24 cellular contexts compared by ENCODE assay signal in genomic region chr9:76558465-76558864, GRCh38.
DNase-seq lines count a peak whose midpoint lies in the region; ATAC-seq and TF ChIP-seq lines count a peak whose summit lies in the region.
"Had no signal": no experiment of that assay in that cellular context is flagged by ENCODE, and none has a peak within 500 bp of the region (broad histone marks: within the 10 kb centered on the region; RNA-seq: fewer than 3 reads in every experiment).

No MANE protein-coding gene starts in this region.

- H3K9me2 ChIP-seq in GM23248 (ENCODE audit: insufficient read depth), result no peaks in the 10 kb centered on the region
- no peaks in the 10 kb centered on the region for H3K9me2 ChIP-seq in OCI-LY1 (ENCODE audit: low read depth, low read length)
- no peaks in the 10 kb centered on the region for H3K9me2 ChIP-seq in PC-9 (ENCODE audit: insufficient read depth)

- H3K36me3 ChIP-seq in GM23248 (ENCODE audit: low read depth) (no peaks in the 10 kb centered on the region), OCI-LY1 (ENCODE audit: insufficient read depth, low read length) (no peaks in the 10 kb centered on the region), osteoblast (ENCODE audit: insufficient read depth, low read length) (no peaks in the 10 kb centered on the region), PC-9 (ENCODE audit: low read depth) (no peaks in the 10 kb centered on the region)
- H3K36me3 ChIP-seq: HAP-1 had no signal

- H3K27me3 ChIP-seq in GM23248 (replicated peaks; ENCODE audit: insufficient read depth) (no peaks in the 10 kb centered on the region), OCI-LY1 (ENCODE audit: insufficient read depth, low read length) (no peaks in the 10 kb centered on the region), osteoblast (ENCODE audit: insufficient read depth, low read length) (no peaks in the 10 kb centered on the region), PC-9 (ENCODE audit: insufficient read depth, low read depth) (no peaks in the 10 kb centered on the region)

- peaks cover 41% of the 10 kb centered on the region for H3F3A ChIP-seq in GM23248 (ENCODE audit: insufficient read depth)
- peaks cover 4% of the 10 kb centered on the region; the same call in 1 of the 2 replicates for H3F3A ChIP-seq in OCI-LY1 (ENCODE audit: insufficient read depth, low read length)
- H3F3A ChIP-seq in PC-9 (ENCODE audit: insufficient read depth, low read depth), result no peaks in the 10 kb centered on the region; the same call in 1 of the 2 replicates

- H3K9ac ChIP-seq in GM23248 (no peak overlapping the region), OCI-LY1 (ENCODE audit: low read length) (no peak overlapping the region)

- H3K4me1 ChIP-seq in GM23248 (ENCODE audit: insufficient read depth) (peaks cover 53% of the 10 kb centered on the region), OCI-LY1 (ENCODE audit: insufficient read depth, low read length, severe bottlenecking) (peaks cover 40% of the 10 kb centered on the region), osteoblast (ENCODE audit: insufficient read depth, low read length) (peaks cover 66% of the 10 kb centered on the region), PC-9 (replicated peaks; ENCODE audit: insufficient read depth) (peaks cover 10% of the 10 kb centered on the region; the same call in 1 of the 2 replicates)

- peaks cover 0 to 2% (median 0%) of the 10 kb centered on the region in 3 donors for H3K4me1 Mint-ChIP-seq in T-cell

- no peak for TF ChIP-seq POLR2A in lower leg skin (IDR thresholded peaks at IDR 0.05)

- DNase-seq in GM23248 (no peak), choroid plexus epithelial cell (ENCODE audit: low read depth) (peak; percentile 38), osteoblast (ENCODE audit: insufficient read length, low spot score, missing footprints) (no peak), T-cell (no peak), PC-9 (no peak), lower leg skin (ENCODE audit: low spot score in 2 of 2) (no peak), NCI-H1105 (lab: John Stamatoyannopoulos, UW) (no peak)
- DNase-seq: Calu3; CD8-positive, alpha-beta memory T cell; DMS79 treated with DMSO at 0.1 percent for 48 hours; KG1; MM.1S; NCI-H1417 treated with DMSO at 0.1 percent for 48 hours; NCI-H187; NCI-H2081 treated with DMSO at 0.1 percent for 48 hours; NCI-H2171; NCI-H524; NCI-H82; SHP77 had no signal

- no peak overlapping the region for H3K4me3 Mint-ChIP-seq in T-cell
- H3K4me3 Mint-ChIP-seq: CD8-positive, alpha-beta memory T cell had no signal

- POLR2A ChIA-PET in T-cell (lab: Charles Lee), result no interaction called here
- POLR2A ChIA-PET in PC-9 (lab: Charles Lee; ENCODE audit: unreplicated experiment), result no interaction called here

- H3K27ac Mint-ChIP-seq in T-cell, result no peak overlapping the region
- H3K27ac Mint-ChIP-seq: CD8-positive, alpha-beta memory T cell had no signal

- no peaks in the 10 kb centered on the region for H3K36me3 Mint-ChIP-seq in T-cell
- H3K36me3 Mint-ChIP-seq: CD8-positive, alpha-beta memory T cell had no signal

- CTCF ChIA-PET in T-cell (lab: Charles Lee), result no interaction called here
- CTCF ChIA-PET in PC-9 (lab: Charles Lee), result no interaction called here

- no peaks in the 10 kb centered on the region for H4K20me1 ChIP-seq in GM23248 (ENCODE audit: insufficient read depth)
- no peaks in the 10 kb centered on the region for H4K20me1 ChIP-seq in OCI-LY1 (ENCODE audit: insufficient read depth, low read length)
- no peaks in the 10 kb centered on the region for H4K20me1 ChIP-seq in osteoblast (ENCODE audit: insufficient read depth, low read length)
- H4K20me1 ChIP-seq in PC-9 (ENCODE audit: insufficient read depth), result no peaks in the 10 kb centered on the region

- H3K79me2 ChIP-seq in GM23248 (ENCODE audit: insufficient read depth) (no peaks in the 10 kb centered on the region), OCI-LY1 (ENCODE audit: insufficient read depth, low read length) (no peaks in the 10 kb centered on the region), osteoblast (ENCODE audit: insufficient read depth, low read length) (no peaks in the 10 kb centered on the region), PC-9 (ENCODE audit: low read depth) (no peaks in the 10 kb centered on the region)

- no peak overlapping the region for H2AFZ ChIP-seq in GM23248
- no peak overlapping the region for H2AFZ ChIP-seq in OCI-LY1 (ENCODE audit: low read length)
- no peak overlapping the region for H2AFZ ChIP-seq in osteoblast (ENCODE audit: low read length)
- no peak overlapping the region for H2AFZ ChIP-seq in PC-9

- H3K9me3 ChIP-seq in GM23248 (ENCODE audit: low read depth) (no peaks in the 10 kb centered on the region), OCI-LY1 (ENCODE audit: low read length) (no peaks in the 10 kb centered on the region), osteoblast (ENCODE audit: low read depth, low read length) (no peaks in the 10 kb centered on the region), PC-9 (ENCODE audit: insufficient read depth, low read depth) (no peaks in the 10 kb centered on the region)
- H3K9me3 ChIP-seq: HAP-1 had no signal

- H3K27ac ChIP-seq in GM23248 (no peak overlapping the region), OCI-LY1 (ENCODE audit: low read depth, low read length, poor library complexity, severe bottlenecking) (peak overlapping the region; percentile 43), osteoblast (ENCODE audit: low read depth, low read length) (peak overlapping the region; percentile 77), PC-9 (no peak overlapping the region)
- H3K27ac ChIP-seq: C4-2B, RWPE1 had no signal

- WGBS in GM23248 (ENCODE audit: low coverage in 1 of 2, low lambda C conversion rate in 2 of 2, missing lambda C conversion rate in 2 of 2), 2 experiments, result 93 to 97% methylated on average over 1 of the region's 1 CpG
- 68 to 83% methylated on average over 1 of the region's 1 CpG for WGBS in lower leg skin, 2 donors

- H3K27me3 Mint-ChIP-seq in T-cell, result no peaks in the 10 kb centered on the region
- H3K27me3 Mint-ChIP-seq: CD8-positive, alpha-beta memory T cell had no signal

- TF ChIP-seq CTCF in OCI-LY1 (IDR thresholded peaks at IDR 0.05; ENCODE audit: low read length), result no peak
- no peak for TF ChIP-seq CTCF in choroid plexus epithelial cell (conservative IDR thresholded peaks at IDR 0.05; ENCODE audit: low read depth, low read length)
- no peak for TF ChIP-seq CTCF in osteoblast (IDR thresholded peaks at IDR 0.05; ENCODE audit: extremely low read depth, low read depth, low read length)
- no peak for TF ChIP-seq CTCF in PC-9 (conservative IDR thresholded peaks at IDR 0.05)
- TF ChIP-seq CTCF in lower leg skin (IDR thresholded peaks at IDR 0.05), result no peak

- ATAC-seq in T-cell (replicated peaks in 1 of 4), result no peak
- ATAC-seq: Panc1 had no signal

- BruUV-seq in PC-9 (replicated peaks; lab: Mats Ljungman, UMichigan), result no TSS peak

- intact Hi-C loops in PC-9 (cut with micrococcal nuclease; ENCODE audit: unreplicated experiment), result no loop called here
- intact Hi-C loops in lower leg skin (cut with DNase I; ENCODE audit: low total_unique reads), result no loop called here

- H3K4me3 ChIP-seq in GM23248 (no peak overlapping the region), OCI-LY1 (ENCODE audit: low read depth, low read length, poor library complexity, severe bottlenecking) (no peak overlapping the region), choroid plexus epithelial cell (ENCODE audit: low read depth, low read length) (no peak overlapping the region), osteoblast (ENCODE audit: insufficient read depth, low read length) (no peak overlapping the region), PC-9 (no peak overlapping the region), lower leg skin (ENCODE audit: low read depth, poor library complexity, severe bottlenecking) (no peak overlapping the region)
- H3K4me3 ChIP-seq: HAP-1 had no signal

- H3K9me3 Mint-ChIP-seq in T-cell, result no peaks in the 10 kb centered on the region

- in situ Hi-C loops in GM23248 (cut with MboI), result no loop called here

- H3K4me2 ChIP-seq in GM23248 (ENCODE audit: unreplicated experiment) (peak overlapping the region; percentile 62), OCI-LY1 (ENCODE audit: low read length) (no peak overlapping the region), osteoblast (ENCODE audit: insufficient read depth, low read length) (peak overlapping the region; percentile 24), PC-9 (no peak overlapping the region)

Comparison
In these comparisons a context has a peak if more than half of its experiments do, and no peak if none do; other contexts are left out.
1. H3K27ac ChIP-seq: peak in OCI-LY1 (single experiment) and osteoblast (single experiment); none in GM23248 (single experiment) and PC-9 (single experiment).
2. H3K4me2 ChIP-seq: peak in GM23248 (single experiment) and osteoblast (single experiment); none in OCI-LY1 (single experiment) and PC-9 (single experiment).